Comparison of ENCODE assay signal across 8 cellular contexts in genomic region chr4:78938868-78939666, GRCh38. TPM values are rescaled to one million over a fixed set of nuclear protein-coding genes. Genes with fewer than 3 reads are reported as not detected.
DNase-seq lines count a peak whose midpoint lies in the region; ATAC-seq and TF ChIP-seq lines count a peak whose summit lies in the region.

PAQR3 (minus strand) TSS chr4:78939438; CDS start chr4:78939224, 214 bp downstream.

- H3K36me3 Mint-ChIP-seq in CD4-positive, CD25-positive, alpha-beta regulatory T cell, result peaks cover 5% of the 10 kb centered on the region
- H3K36me3 Mint-ChIP-seq in activated CD4-positive, alpha-beta memory T cell treated with anti-CD3 and anti-CD28 coated beads for 36 hours, result no peaks in the 10 kb centered on the region

- peaks cover 13% of the 10 kb centered on the region for H3K27me3 Mint-ChIP-seq in CD4-positive, CD25-positive, alpha-beta regulatory T cell
- H3K27me3 Mint-ChIP-seq in activated CD4-positive, alpha-beta memory T cell treated with anti-CD3 and anti-CD28 coated beads for 36 hours, result peaks cover 12% of the 10 kb centered on the region

- peak within 1 kb of the TSS; percentile 92 to 96 (median 93) for H3K27ac Mint-ChIP-seq in CD4-positive, CD25-positive, alpha-beta regulatory T cell
- no peak within 1 kb of the TSS for H3K27ac Mint-ChIP-seq in activated CD4-positive, alpha-beta memory T cell treated with anti-CD3 and anti-CD28 coated beads for 36 hours

- no peak for TF ChIP-seq CTCF in lower lobe of right lung (IDR thresholded peaks at IDR 0.05)

- POLR2A ChIA-PET in activated CD4-positive, alpha-beta memory T cell treated with anti-CD3 and anti-CD28 coated beads for 36 hours (lab: Charles Lee), result interaction anchor here (0.7 to 1.7 kb wide), 2 partner anchors 285 to 1121 kb away, joined by 3 read pairs; no protein-coding TSS in a partner anchor

- H3K27ac ChIP-seq in CD4-positive, CD25-positive, alpha-beta regulatory T cell (ENCODE audit: insufficient read depth, low read length, poor library complexity, severe bottlenecking), result no peak within 1 kb of the TSS
- H3K27ac ChIP-seq in lower lobe of right lung, result peak within 1 kb of the TSS; percentile 78

- no peaks in the 10 kb centered on the region for H3K9me3 ChIP-seq in CD4-positive, CD25-positive, alpha-beta regulatory T cell (ENCODE audit: control insufficient read depth in 2 of 2, low read length in 2 of 2)
- no peaks in the 10 kb centered on the region for H3K9me3 ChIP-seq in lower lobe of right lung

- peaks cover 18% of the 10 kb centered on the region for H3K4me1 ChIP-seq in CD4-positive, CD25-positive, alpha-beta regulatory T cell (ENCODE audit: control insufficient read depth, insufficient read depth, low read length, poor library complexity, severe bottlenecking)
- peaks cover 21% of the 10 kb centered on the region for H3K4me1 ChIP-seq in lower lobe of right lung

- peaks cover 4% of the 10 kb centered on the region for H3K36me3 ChIP-seq in CD4-positive, CD25-positive, alpha-beta regulatory T cell (ENCODE audit: control insufficient read depth, insufficient read depth, low read length)
- H3K36me3 ChIP-seq in lower lobe of right lung, result no peaks in the 10 kb centered on the region

- peak; percentile 80 to 88 (median 85) for DNase-seq in CD4-positive, CD25-positive, alpha-beta regulatory T cell
- peak; percentile 81 for DNase-seq in NCI-H774 (lab: John Stamatoyannopoulos, UW)
- DNase-seq in activated CD4-positive, alpha-beta memory T cell treated with anti-CD3 and anti-CD28 coated beads for 36 hours, result peak; percentile 85
- peak; percentile 90 for DNase-seq in ecto neural progenitor cell (ENCODE audit: low spot score)
- peak; percentile 91 for DNase-seq in lower lobe of right lung
- peak; percentile 68 to 83 (median 70) for DNase-seq in stimulated activated CD4-positive, alpha-beta T cell treated with anti-CD3 and anti-CD28 coated beads, TNF-alpha, amount 100 ng/mL, for 24 hours (ENCODE audit: low read depth in 3 of 3)

- peaks cover 9 to 48% (median 26%) of the 10 kb centered on the region in 4 donors for H3K4me1 Mint-ChIP-seq in CD4-positive, CD25-positive, alpha-beta regulatory T cell
- peaks cover 36% of the 10 kb centered on the region for H3K4me1 Mint-ChIP-seq in activated CD4-positive, alpha-beta memory T cell treated with anti-CD3 and anti-CD28 coated beads for 36 hours (ENCODE audit: low read depth)

- peaks cover 1% of the 10 kb centered on the region for H3K27me3 ChIP-seq in CD4-positive, CD25-positive, alpha-beta regulatory T cell (ENCODE audit: control insufficient read depth, insufficient read depth, low read length)
- no peaks in the 10 kb centered on the region for H3K27me3 ChIP-seq in lower lobe of right lung (ENCODE audit: low read depth)

- H3K9me3 Mint-ChIP-seq in CD4-positive, CD25-positive, alpha-beta regulatory T cell, result peaks cover 0 to 2% (median 0%) of the 10 kb centered on the region in 7 donors
- H3K9me3 Mint-ChIP-seq in activated CD4-positive, alpha-beta memory T cell treated with anti-CD3 and anti-CD28 coated beads for 36 hours, result no peaks in the 10 kb centered on the region

- H3K4me3 Mint-ChIP-seq in CD4-positive, CD25-positive, alpha-beta regulatory T cell, result peak within 1 kb of the TSS; percentile 90 to 97 (median 96)
- peak within 1 kb of the TSS; percentile 95 for H3K4me3 Mint-ChIP-seq in activated CD4-positive, alpha-beta memory T cell treated with anti-CD3 and anti-CD28 coated beads for 36 hours

- intact Hi-C loops in activated CD4-positive, alpha-beta memory T cell treated with anti-CD3 and anti-CD28 coated beads for 36 hours (cut with micrococcal nuclease), result loop anchor here (5.0 to 10.0 kb wide), 6 partner anchors 282 to 1352 kb away; partner anchors contain the start of gene ANTXR2
- intact Hi-C loops in lower lobe of right lung (cut with DNase I), result no loop called here

- CTCF ChIA-PET in activated CD4-positive, alpha-beta memory T cell treated with anti-CD3 and anti-CD28 coated beads for 36 hours (lab: Charles Lee), result interaction anchor here (0.7 to 2.9 kb wide), 7 partner anchors 8 to 1263 kb away, joined by 3 to 11 read pairs (median 5); no protein-coding TSS in a partner anchor

- peak within 1 kb of the TSS; percentile 90 for H3K4me3 ChIP-seq in CD4-positive, CD25-positive, alpha-beta regulatory T cell (ENCODE audit: low read depth, low read length)
- peak within 1 kb of the TSS; percentile 84 for H3K4me3 ChIP-seq in lower lobe of right lung

- ATAC-seq in CD4-positive, CD25-positive, alpha-beta regulatory T cell (ENCODE audit: low read depth in 2 of 2), result peak; percentile 97 to 98
- ATAC-seq in GM19372 (IDR thresholded peaks at IDR 0.05; ENCODE audit: low read depth, unreplicated experiment) (peak; percentile 97), HG03520 (IDR thresholded peaks at IDR 0.05; ENCODE audit: unreplicated experiment) (peak; percentile 97), lower lobe of right lung (peak; percentile 99)

RNA-seq across cellular contexts. Expression of gene PAQR3, which starts in this region (rescaled TPM):
- total RNA-seq in CD4-positive, CD25-positive, alpha-beta regulatory T cell, result 23.5 TPM
- 10 to 100 TPM in 2 of 4 donors, 1 to 10 TPM in 2; 6.5 to 11.7 (median 9.9) TPM for polyA plus RNA-seq in CD4-positive, CD25-positive, alpha-beta regulatory T cell
- 10 to 100 TPM in 1 of 2 experiments, 1 to 10 TPM in 1; 6.9 to 10.2 TPM for total RNA-seq in activated CD4-positive, alpha-beta memory T cell treated with anti-CD3 and anti-CD28 coated beads for 36 hours
- total RNA-seq in lower lobe of right lung, result 7.7 TPM
